1 cellular context compared by ENCODE assay signal in the genomic region with DNA sequence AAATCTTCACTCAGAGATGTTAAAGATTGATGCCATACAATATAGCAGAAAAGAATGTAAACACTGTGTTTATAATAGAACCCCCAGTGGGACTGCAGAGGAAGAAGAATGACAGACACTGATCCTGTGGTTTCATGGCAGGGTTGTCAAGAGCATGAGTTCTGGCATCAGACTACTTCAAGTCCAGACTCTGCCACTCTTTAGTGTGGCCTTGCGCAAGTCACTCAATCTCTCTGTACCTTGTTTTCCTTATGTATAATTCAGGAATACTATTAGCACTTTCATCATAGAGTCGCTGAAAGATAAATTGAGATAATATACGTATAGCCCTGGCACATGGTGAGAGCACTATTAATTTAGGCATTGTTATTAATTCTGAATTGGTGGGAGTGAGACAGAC.
TF ChIP-seq lines count a peak whose summit lies in the region.

No MANE protein-coding gene starts in this region.

TF ChIP-seq in WTC11, 78 proteins besides CTCF, POLR2A, EP300 and RAD21 (continued from another document):
- TF ChIP-seq GABPB1 (CRISPR knock-in tag; IDR thresholded peaks at IDR 0.05) (no peak), ZNF512 (CRISPR knock-in tag; IDR thresholded peaks at IDR 0.05; ENCODE audit: borderline replicate concordance) (no peak), CREM (CRISPR knock-in tag; IDR thresholded peaks at IDR 0.05) (no peak), ZNF121 (CRISPR knock-in tag; IDR thresholded peaks at IDR 0.05) (no peak), FOXP1 (CRISPR knock-in tag; IDR thresholded peaks at IDR 0.05; ENCODE audit: borderline replicate concordance) (no peak), TEAD4 (CRISPR knock-in tag; IDR thresholded peaks at IDR 0.05) (no peak), ZNF263 (CRISPR knock-in tag; IDR thresholded peaks at IDR 0.05; ENCODE audit: low read depth) (no peak), NR3C1 (CRISPR knock-in tag; conservative IDR thresholded peaks at IDR 0.05; ENCODE audit: low read depth) (no peak), JUN (CRISPR knock-in tag; IDR thresholded peaks at IDR 0.05) (no peak), MLX (CRISPR knock-in tag; IDR thresholded peaks at IDR 0.05) (no peak), NR1H2 (CRISPR knock-in tag; IDR thresholded peaks at IDR 0.05) (no peak), AFF4 (CRISPR knock-in tag; IDR thresholded peaks at IDR 0.05; ENCODE audit: borderline replicate concordance) (no peak)
- TF ChIP-seq, protein P1, sequence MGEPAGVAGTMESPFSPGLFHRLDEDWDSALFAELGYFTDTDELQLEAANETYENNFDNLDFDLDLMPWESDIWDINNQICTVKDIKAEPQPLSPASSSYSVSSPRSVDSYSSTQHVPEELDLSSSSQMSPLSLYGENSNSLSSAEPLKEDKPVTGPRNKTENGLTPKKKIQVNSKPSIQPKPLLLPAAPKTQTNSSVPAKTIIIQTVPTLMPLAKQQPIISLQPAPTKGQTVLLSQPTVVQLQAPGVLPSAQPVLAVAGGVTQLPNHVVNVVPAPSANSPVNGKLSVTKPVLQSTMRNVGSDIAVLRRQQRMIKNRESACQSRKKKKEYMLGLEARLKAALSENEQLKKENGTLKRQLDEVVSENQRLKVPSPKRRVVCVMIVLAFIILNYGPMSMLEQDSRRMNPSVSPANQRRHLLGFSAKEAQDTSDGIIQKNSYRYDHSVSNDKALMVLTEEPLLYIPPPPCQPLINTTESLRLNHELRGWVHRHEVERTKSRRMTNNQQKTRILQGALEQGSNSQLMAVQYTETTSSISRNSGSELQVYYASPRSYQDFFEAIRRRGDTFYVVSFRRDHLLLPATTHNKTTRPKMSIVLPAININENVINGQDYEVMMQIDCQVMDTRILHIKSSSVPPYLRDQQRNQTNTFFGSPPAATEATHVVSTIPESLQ (CRISPR knock-in tag; IDR thresholded peaks at IDR 0.05) = no peak
- TF ChIP-seq, protein P2, sequence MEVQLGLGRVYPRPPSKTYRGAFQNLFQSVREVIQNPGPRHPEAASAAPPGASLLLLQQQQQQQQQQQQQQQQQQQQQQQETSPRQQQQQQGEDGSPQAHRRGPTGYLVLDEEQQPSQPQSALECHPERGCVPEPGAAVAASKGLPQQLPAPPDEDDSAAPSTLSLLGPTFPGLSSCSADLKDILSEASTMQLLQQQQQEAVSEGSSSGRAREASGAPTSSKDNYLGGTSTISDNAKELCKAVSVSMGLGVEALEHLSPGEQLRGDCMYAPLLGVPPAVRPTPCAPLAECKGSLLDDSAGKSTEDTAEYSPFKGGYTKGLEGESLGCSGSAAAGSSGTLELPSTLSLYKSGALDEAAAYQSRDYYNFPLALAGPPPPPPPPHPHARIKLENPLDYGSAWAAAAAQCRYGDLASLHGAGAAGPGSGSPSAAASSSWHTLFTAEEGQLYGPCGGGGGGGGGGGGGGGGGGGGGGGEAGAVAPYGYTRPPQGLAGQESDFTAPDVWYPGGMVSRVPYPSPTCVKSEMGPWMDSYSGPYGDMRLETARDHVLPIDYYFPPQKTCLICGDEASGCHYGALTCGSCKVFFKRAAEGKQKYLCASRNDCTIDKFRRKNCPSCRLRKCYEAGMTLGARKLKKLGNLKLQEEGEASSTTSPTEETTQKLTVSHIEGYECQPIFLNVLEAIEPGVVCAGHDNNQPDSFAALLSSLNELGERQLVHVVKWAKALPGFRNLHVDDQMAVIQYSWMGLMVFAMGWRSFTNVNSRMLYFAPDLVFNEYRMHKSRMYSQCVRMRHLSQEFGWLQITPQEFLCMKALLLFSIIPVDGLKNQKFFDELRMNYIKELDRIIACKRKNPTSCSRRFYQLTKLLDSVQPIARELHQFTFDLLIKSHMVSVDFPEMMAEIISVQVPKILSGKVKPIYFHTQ (CRISPR knock-in tag; IDR thresholded peaks at IDR 0.05) = no peak
- TF ChIP-seq, protein P3, sequence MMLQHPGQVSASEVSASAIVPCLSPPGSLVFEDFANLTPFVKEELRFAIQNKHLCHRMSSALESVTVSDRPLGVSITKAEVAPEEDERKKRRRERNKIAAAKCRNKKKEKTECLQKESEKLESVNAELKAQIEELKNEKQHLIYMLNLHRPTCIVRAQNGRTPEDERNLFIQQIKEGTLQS (CRISPR knock-in tag; conservative IDR thresholded peaks at IDR 0.05) = no peak
